Comparison of ENCODE assay signal across 1 cellular context in genomic region chr16:57175896-57176295, GRCh38.
TF ChIP-seq lines count a peak whose summit lies in the region.

No MANE protein-coding gene starts in this region.

TF ChIP-seq in IMR-90, 13 proteins besides CTCF, POLR2A, EP300 and RAD21:
- no peak for TF ChIP-seq RCOR1 (IDR thresholded peaks at IDR 0.05; ENCODE audit: insufficient replicate concordance, low read length)
- TF ChIP-seq FOS (IDR thresholded peaks at IDR 0.05; ENCODE audit: low read depth, low read length) = no peak
- no peak for TF ChIP-seq MAFK (IDR thresholded peaks at IDR 0.05; ENCODE audit: low read depth, low read length)
- no peak for TF ChIP-seq BHLHE40 (IDR thresholded peaks at IDR 0.05; ENCODE audit: low read depth, low read length)
- no peak for TF ChIP-seq MAZ (IDR thresholded peaks at IDR 0.05; ENCODE audit: borderline replicate concordance, low read depth, low read length)
- no peak for TF ChIP-seq USF2 (IDR thresholded peaks at IDR 0.05; ENCODE audit: low read depth, low read length)
- TF ChIP-seq CHD1 (IDR thresholded peaks at IDR 0.05; ENCODE audit: low read depth, low read length) = no peak
- TF ChIP-seq NFE2L2 (IDR thresholded peaks at IDR 0.05; ENCODE audit: low read depth, low read length) = no peak
- TF ChIP-seq ELK1 (IDR thresholded peaks at IDR 0.05; ENCODE audit: borderline replicate concordance, low read depth, low read length) = no peak
- TF ChIP-seq SMC3 (IDR thresholded peaks at IDR 0.05; ENCODE audit: low read depth, low read length) = no peak
- TF ChIP-seq RFX5 (IDR thresholded peaks at IDR 0.05; ENCODE audit: low read depth, low read length) = no peak
- TF ChIP-seq CEBPB (IDR thresholded peaks at IDR 0.05; ENCODE audit: low read depth, low read length) = no peak
- TF ChIP-seq MXI1 (IDR thresholded peaks at IDR 0.05; ENCODE audit: borderline replicate concordance, low read depth, low read length) = no peak
